In genomic region chr6:100475554-100476325, GRCh38 we compare ENCODE assay signal across 11 cellular contexts. TPM values are rescaled to one million over a fixed set of nuclear protein-coding genes. Genes with fewer than 3 reads are reported as not detected.
A peak's percentile ranks its signal among the peaks of the same experiment; 100 is the strongest.
DNase-seq lines count a peak whose midpoint lies in the region; ATAC-seq lines count a peak whose summit lies in the region.
"Had no signal": no experiment of that assay in that cellular context is flagged by ENCODE, and none has a peak within 500 bp of the region (broad histone marks: within the 10 kb centered on the region; RNA-seq: fewer than 3 reads in every experiment).

No MANE protein-coding gene starts in this region.

- no peaks in the 10 kb centered on the region for H3K27me3 ChIP-seq in SJCRH30

- ATAC-seq in GM19438 (IDR thresholded peaks at IDR 0.05; ENCODE audit: low read depth, unreplicated experiment), result peak; percentile 60
- peak; percentile 66 for ATAC-seq in HG02884 (IDR thresholded peaks at IDR 0.05; ENCODE audit: unreplicated experiment)
- ATAC-seq: left lung had no signal

- no peaks in the 10 kb centered on the region for H3K4me1 ChIP-seq in SJCRH30
- H3K4me1 ChIP-seq: HAP-1, left lung had no signal

- no peak overlapping the region for H3K27ac ChIP-seq in SJCRH30
- H3K27ac ChIP-seq: left lung had no signal

- H3K4me3 ChIP-seq in SJCRH30, result no peak overlapping the region
- H3K4me3 ChIP-seq: HAP-1, left lung had no signal

- DNase-seq in ELR (ENCODE audit: low read depth), result peak; percentile 83
- DNase-seq in M059J (ENCODE audit: low read depth), result peak; percentile 92
- DNase-seq in NCI-H1048 (lab: John Stamatoyannopoulos, UW), result no peak
- no peak for DNase-seq in SJCRH30
- no peak for DNase-seq in NCI-H1092 (lab: John Stamatoyannopoulos, UW)
- DNase-seq in NCI-H2196 treated with DMSO at 0.1 percent for 48 hours (lab: John Stamatoyannopoulos, UW; ENCODE audit: unreplicated experiment), result no peak
- DNase-seq: CD8-positive, alpha-beta memory T cell; left lung had no signal

- H3K36me3 ChIP-seq in SJCRH30, result no peaks in the 10 kb centered on the region
- H3K36me3 ChIP-seq: HAP-1, left lung had no signal

- H3K9me3 ChIP-seq in SJCRH30 (replicated peaks), result no peaks in the 10 kb centered on the region
- H3K9me3 ChIP-seq: HAP-1, left lung had no signal

RNA-seq across cellular contexts. Expression of gene SIM1, which starts 11.0 kb away (rescaled TPM):
- 6.0 and 7.8 TPM in 2 replicates for total RNA-seq in M059J (2014; rRNA removed; shearing (Covaris generic))
- 0.99 and 1.2 TPM in 2 replicates for total RNA-seq in SJCRH30 (2014; rRNA removed; shearing (Covaris generic))
- total RNA-seq: CD8-positive, alpha-beta memory T cell; left lung had no signal

Comparison
In these comparisons a context has a peak if more than half of its experiments do, and no peak if none do; other contexts are left out.
1. DNase-seq: peak in ELR (single experiment) and M059J (single experiment); none in NCI-H1048 (single experiment), SJCRH30 (0 of 2), NCI-H1092 (single experiment) and NCI-H2196 treated with DMSO at 0.1 percent for 48 hours (single experiment).